Comparison of ENCODE assay signal across 13 cellular contexts in genomic region chr12:26319511-26319910, GRCh38.
DNase-seq lines count a peak whose midpoint lies in the region; ATAC-seq, FAIRE-seq and TF ChIP-seq lines count a peak whose summit lies in the region.
"Had no signal": no experiment of that assay in that cellular context is flagged by ENCODE, and none has a peak within 500 bp of the region (broad histone marks: within the 10 kb centered on the region; RNA-seq: fewer than 3 reads in every experiment).

No MANE protein-coding gene starts in this region.

- peaks cover 15% of the 10 kb centered on the region for H3K9me3 Mint-ChIP-seq in activated naive CD8-positive, alpha-beta T cell treated with anti-CD3 and anti-CD28 coated beads, Interleukin-2, amount 50 U/mL, for 24 hours

- H3K4me1 ChIP-seq in K562 (replicated peaks in 1 of 2; ENCODE audit: control insufficient read depth in 2 of 2, insufficient read depth in 2 of 2, low read length in 2 of 2): peaks cover 3 to 12% of the 10 kb centered on the region in 2 experiments; a peak in 3 of 5 replicates

- H3K79me2 ChIP-seq in K562 (ENCODE audit: control insufficient read depth, insufficient read depth, low read length): no peaks in the 10 kb centered on the region

- no peaks in the 10 kb centered on the region for H3K9me3 ChIP-seq in K562 (replicated peaks; ENCODE audit: control insufficient read depth, insufficient read depth, low read depth, low read length)

- no peak overlapping the region for H3K4me2 ChIP-seq in K562 (ENCODE audit: insufficient read depth, low read length)

- intact Hi-C loops in K562 (cut with micrococcal nuclease): no loop called here

- no peaks in the 10 kb centered on the region for H3K27me3 ChIP-seq in K562 (ENCODE audit: control insufficient read depth in 2 of 2, insufficient read depth in 2 of 2, low read length in 2 of 2)
- H3K27me3 ChIP-seq: spleen had no signal

- H3K4me1 Mint-ChIP-seq in activated naive CD8-positive, alpha-beta T cell treated with anti-CD3 and anti-CD28 coated beads, Interleukin-2, amount 50 U/mL, for 24 hours: peaks cover 12% of the 10 kb centered on the region
- H3K4me1 Mint-ChIP-seq: activated naive CD4-positive, alpha-beta T cell treated with anti-CD3 and anti-CD28 coated beads, Interleukin-2, amount 50 U/mL, for 24 hours had no signal

- no peaks in the 10 kb centered on the region for H3K36me3 Mint-ChIP-seq in activated naive CD8-positive, alpha-beta T cell treated with anti-CD3 and anti-CD28 coated beads, Interleukin-2, amount 50 U/mL, for 24 hours (ENCODE audit: low read depth)

- peak; percentile 42 for FAIRE-seq in K562 (lab: Jason Lieb, UNC)

- no peak overlapping the region for H3K4me3 ChIP-seq in K562
- H3K4me3 ChIP-seq: spleen had no signal

- BruUV-seq in K562 (replicated peaks; lab: Mats Ljungman, UMichigan): no TSS peak

- POLR2A ChIA-PET in K562 (lab: Yijun Ruan, JAX): no interaction called here

- DNase-seq in HCEC 1CT: peak; percentile 98
- no peak for DNase-seq in K562 (ENCODE audit: extremely low read depth in 1 of 4, low spot score in 3 of 4)
- peak; percentile 93 for DNase-seq in iris pigment epithelial cell (ENCODE audit: low read depth)
- DNase-seq in smooth muscle cell of the brain vasculature (ENCODE audit: low read depth, low spot score): peak; percentile 76
- DNase-seq in GOT3 (lab: John Stamatoyannopoulos, UW): no peak
- DNase-seq in DMS53 treated with DMSO at 0.1 percent for 48 hours (lab: John Stamatoyannopoulos, UW; ENCODE audit: unreplicated experiment): no peak
- no peak for DNase-seq in activated effector memory CD4-positive, alpha-beta T cell treated with anti-CD3 and anti-CD28 coated beads, Interleukin-2, amount 50 U/mL, for 16 hours
- DNase-seq in activated naive CD8-positive, alpha-beta T cell treated with anti-CD3 and anti-CD28 coated beads, Interleukin-2, amount 50 U/mL, for 24 hours: no peak
- DNase-seq: NCI-H748 treated with DMSO at 0.1 percent for 48 hours, spleen had no signal

- TF ChIP-seq EP300 in K562 (IDR thresholded peaks at IDR 0.05; ENCODE audit: low read length): no peak

- TF ChIP-seq RAD21 in K562 (CRISPR knock-in tag; conservative IDR thresholded peaks at IDR 0.05 in 1 of 2, IDR thresholded peaks at IDR 0.05 in 1 of 2): no peak

- 62% methylated on average over 5 of the region's 5 CpGs for WGBS in K562 (ENCODE audit: insufficient coverage, low coverage, missing lambda C conversion rate)

- CTCF ChIA-PET in K562 (lab: Yijun Ruan, JAX; ENCODE audit: low intra/inter-chr PET ratio): no interaction called here

- peaks cover 10% of the 10 kb centered on the region for H3K27me3 Mint-ChIP-seq in activated naive CD8-positive, alpha-beta T cell treated with anti-CD3 and anti-CD28 coated beads, Interleukin-2, amount 50 U/mL, for 24 hours

- TF ChIP-seq POLR2A in K562 (conservative IDR thresholded peaks at IDR 0.05): no peak

- H2AFZ ChIP-seq in K562 (ENCODE audit: low read depth, low read length): peak overlapping the region; percentile 83; the same call in 1 of the 2 replicates

- H3K4me3 Mint-ChIP-seq in activated naive CD8-positive, alpha-beta T cell treated with anti-CD3 and anti-CD28 coated beads, Interleukin-2, amount 50 U/mL, for 24 hours: no peak overlapping the region
- H3K4me3 Mint-ChIP-seq: activated naive CD4-positive, alpha-beta T cell treated with anti-CD3 and anti-CD28 coated beads, Interleukin-2, amount 50 U/mL, for 24 hours had no signal

- no peak overlapping the region for H3K9ac ChIP-seq in K562 (ENCODE audit: insufficient read depth in 1 of 2, low read depth in 2 of 2, low read length in 2 of 2)

- no peak overlapping the region for H3K27ac ChIP-seq in K562 (ENCODE audit: extremely low read depth, low read depth, low read length)
- H3K27ac ChIP-seq: HL-60, VCaP had no signal

- ATAC-seq in K562: no peak
- ATAC-seq in activated naive CD8-positive, alpha-beta T cell treated with anti-CD3 and anti-CD28 coated beads, Interleukin-2, amount 50 U/mL, for 24 hours: no peak

- no peaks in the 10 kb centered on the region for H3K36me3 ChIP-seq in K562 (ENCODE audit: control insufficient read depth, insufficient read depth, low read length)
- H3K36me3 ChIP-seq: spleen had no signal

- no peaks in the 10 kb centered on the region for H3K9me1 ChIP-seq in K562 (ENCODE audit: control insufficient read depth, insufficient read depth, low read length)

- no peak for TF ChIP-seq CTCF in K562 (IDR thresholded peaks at IDR 0.05 in 2 of 3, conservative IDR thresholded peaks at IDR 0.05 in 1 of 3; ENCODE audit: insufficient read depth in 2 of 3, low read depth in 1 of 3, low read length in 3 of 3)

- no peak overlapping the region for H3K27ac Mint-ChIP-seq in activated naive CD8-positive, alpha-beta T cell treated with anti-CD3 and anti-CD28 coated beads, Interleukin-2, amount 50 U/mL, for 24 hours
- H3K27ac Mint-ChIP-seq: activated naive CD4-positive, alpha-beta T cell treated with anti-CD3 and anti-CD28 coated beads, Interleukin-2, amount 50 U/mL, for 24 hours had no signal

- in situ Hi-C loops in K562 (cut with MboI): no loop called here

- H4K20me1 ChIP-seq in K562 (replicated peaks; ENCODE audit: control insufficient read depth, insufficient read depth, low read length): no peaks in the 10 kb centered on the region

TF ChIP-seq in K562, 482 proteins besides CTCF, POLR2A, EP300 and RAD21 (continues in another document):
- no peak for TF ChIP-seq RCOR1 (IDR thresholded peaks at IDR 0.05; ENCODE audit: borderline replicate concordance in 1 of 2, low read depth in 2 of 2, low read length in 2 of 2)
- no peak for TF ChIP-seq STAG1 (CRISPR knock-in tag; IDR thresholded peaks at IDR 0.05; ENCODE audit: borderline replicate concordance)
- no peak for TF ChIP-seq ZNF57 (CRISPR knock-in tag; IDR thresholded peaks at IDR 0.05)
- no peak for TF ChIP-seq CCAR2 (IDR thresholded peaks at IDR 0.05; ENCODE audit: low read depth, low read length)
- no peak for TF ChIP-seq POLR2AphosphoS2 (IDR thresholded peaks at IDR 0.05; ENCODE audit: low read length)
- TF ChIP-seq GTF3C2 (IDR thresholded peaks at IDR 0.05; ENCODE audit: borderline replicate concordance, extremely low read depth, insufficient read length): no peak
- TF ChIP-seq DPF2 (IDR thresholded peaks at IDR 0.05): no peak
- TF ChIP-seq RHOXF2B (CRISPR knock-in tag; conservative IDR thresholded peaks at IDR 0.05): no peak
- TF ChIP-seq TSC22D4 (tag; IDR thresholded peaks at IDR 0.05): no peak
- no peak for TF ChIP-seq PYGO2 (tag; IDR thresholded peaks at IDR 0.05)
- no peak for TF ChIP-seq PTRF (tag; IDR thresholded peaks at IDR 0.05)
- TF ChIP-seq DACH1 (IDR thresholded peaks at IDR 0.05; ENCODE audit: partially characterized antibody): no peak
- TF ChIP-seq NONO (IDR thresholded peaks at IDR 0.05; ENCODE audit: low read depth in 2 of 2, low read length in 1 of 2): no peak
- no peak for TF ChIP-seq ARID4B (CRISPR knock-in tag; IDR thresholded peaks at IDR 0.05)
- TF ChIP-seq ZKSCAN3 (CRISPR knock-in tag; IDR thresholded peaks at IDR 0.05): no peak
- TF ChIP-seq RBM14 (IDR thresholded peaks at IDR 0.05; ENCODE audit: borderline replicate concordance, insufficient read depth, low read depth, low read length): no peak

Comparison
In these comparisons a context has a peak if more than half of its experiments do, and no peak if none do; other contexts are left out.
1. DNase-seq: peak in HCEC 1CT (single experiment), iris pigment epithelial cell (single experiment) and smooth muscle cell of the brain vasculature (single experiment); none in K562 (0 of 4), GOT3 (single experiment), DMS53 treated with DMSO at 0.1 percent for 48 hours (single experiment), activated effector memory CD4-positive, alpha-beta T cell treated with anti-CD3 and anti-CD28 coated beads, Interleukin-2, amount 50 U/mL, for 16 hours (single experiment) and activated naive CD8-positive, alpha-beta T cell treated with anti-CD3 and anti-CD28 coated beads, Interleukin-2, amount 50 U/mL, for 24 hours (single experiment).